Comparison of ENCODE assay signal across 8 cellular contexts in the genomic region with DNA sequence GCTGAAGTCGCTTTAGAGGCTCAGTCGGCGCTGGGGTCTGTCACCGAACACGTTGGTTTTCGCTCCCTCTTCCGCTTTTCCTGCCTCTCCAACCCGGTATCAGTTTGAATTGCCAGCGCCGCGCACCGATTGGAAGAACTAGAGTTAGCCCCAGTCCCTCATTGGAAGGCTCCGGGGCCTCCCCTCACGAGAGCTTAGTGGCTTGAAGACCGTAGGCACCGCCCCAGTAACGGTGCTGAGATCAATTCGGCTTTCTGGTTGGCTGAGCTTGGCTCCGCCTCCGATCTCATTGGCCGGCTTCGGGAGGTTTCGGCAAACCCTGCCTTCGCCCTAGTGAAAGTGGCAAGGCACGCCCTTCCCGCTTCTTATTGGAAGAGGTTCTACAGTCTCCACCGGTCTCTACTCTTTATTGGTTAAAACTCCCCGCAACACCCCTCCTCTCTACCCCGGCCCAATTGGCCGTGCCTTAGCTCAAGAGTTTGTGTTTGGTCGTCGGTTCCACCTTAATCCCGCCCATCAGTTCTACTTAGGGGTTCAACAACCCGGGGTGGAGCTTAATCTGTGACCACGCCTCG. TPM values are rescaled to one million over a fixed set of nuclear protein-coding genes. Genes with fewer than 3 reads are reported as not detected.
A peak's percentile ranks its signal among the peaks of the same experiment; 100 is the strongest.
DNase-seq lines count a peak whose midpoint lies in the region; ATAC-seq and TF ChIP-seq lines count a peak whose summit lies in the region.
"Not testable (repeated sequence)": the region's sequence is repeated elsewhere in the genome, so short reads cannot be mapped to it uniquely, and the experiment has no call there.

A gene (minus strand): TSS at position 51 of the 575 bp plus-strand sequence. CDS start 814 bp downstream, outside the sequence.

- not testable (repeated sequence) for H3K79me2 ChIP-seq in PC-3 (ENCODE audit: low read length)

- H3K36me3 ChIP-seq in KOPT-K1 (ENCODE audit: insufficient read depth, low read length); PC-3 (ENCODE audit: low read depth, low read length): not testable (repeated sequence)

- H4K20me1 ChIP-seq in PC-3 (ENCODE audit: low read length) = not testable (repeated sequence)

- intact Hi-C loops in PC-3 (cut with micrococcal nuclease) = not testable (repeated sequence)

- 0 out of 2 replicates have a peak within 1 kb of the TSS, but pooled peaks have one; percentile 54 for H2AFZ ChIP-seq in PC-3 (ENCODE audit: low read length)

- H3K4me3 ChIP-seq in PC-3 (ENCODE audit: low read length) (peak within 1 kb of the TSS; percentile 64), epithelial cell of esophagus (ENCODE audit: low read length) (peak within 1 kb of the TSS; percentile 43)

- H3K9me3 ChIP-seq in KOPT-K1 (ENCODE audit: insufficient read depth, low read length, poor library complexity, severe bottlenecking); PC-3 (ENCODE audit: low read length): not testable (repeated sequence)

- H3F3A ChIP-seq in PC-3 (ENCODE audit: low read length, unreplicated experiment) = not testable (repeated sequence)

- H3K9me2 ChIP-seq in PC-3 (replicated peaks; ENCODE audit: low read length) = not testable (repeated sequence)

- TF ChIP-seq CTCF in PC-3 (conservative IDR thresholded peaks at IDR 0.05; ENCODE audit: low read depth, low read length); epithelial cell of esophagus (IDR thresholded peaks at IDR 0.05; ENCODE audit: insufficient read depth, low read depth, low read length, missing control alignments): not testable (repeated sequence)

- BruUV-seq in PC-3 (replicated peaks; lab: Mats Ljungman, UMichigan) = not testable (repeated sequence)

- H3K27ac ChIP-seq in KOPT-K1 (ENCODE audit: low read depth, low read length, poor library complexity, severe bottlenecking) = peak within 1 kb of the TSS; percentile 51
- H3K27ac ChIP-seq in PC-3 (ENCODE audit: low read length) = not testable (repeated sequence)

- CTCF ChIA-PET in PC-3 (lab: Charles Lee) = not testable (repeated sequence)

- H3K27me3 ChIP-seq in PC-3 (ENCODE audit: low read length) = not testable (repeated sequence)

- H3K9ac ChIP-seq in PC-3 (ENCODE audit: low read length) = 0 out of 2 replicates have a peak within 1 kb of the TSS, but pooled peaks have one; percentile 27

- DNase-seq in DMS153 (lab: John Stamatoyannopoulos, UW) = peak; percentile 100
- peak; percentile 94 for DNase-seq in GOT3 (lab: John Stamatoyannopoulos, UW)
- peak; percentile 100 for DNase-seq in PC-3
- DNase-seq in activated T-cell treated with anti-CD3 and anti-CD28 coated beads for 24 hours (ENCODE audit: low read depth) = peak; percentile 95
- peak; percentile 100 for DNase-seq in epithelial cell of esophagus (ENCODE audit: low read depth)
- peak; percentile 99 for DNase-seq in mucosa of gallbladder (ENCODE audit: low spot score)
- peak; percentile 82 to 94 for DNase-seq in stimulated activated CD8-positive, alpha-beta memory T cell treated with anti-CD3 and anti-CD28 coated beads, Interleukin-2, amount 100 ng/mL, for 48 hours (ENCODE audit: low read depth in 2 of 2)

- POLR2A ChIA-PET in PC-3 (lab: Charles Lee; ENCODE audit: unreplicated experiment) = not testable (repeated sequence)

- not testable (repeated sequence) for H3K4me1 ChIP-seq in PC-3 (ENCODE audit: insufficient read depth, low read length)

- peak; percentile 80 for ATAC-seq in PC-3

- peak within 1 kb of the TSS; percentile 63 for H3K4me2 ChIP-seq in PC-3 (ENCODE audit: low read length)

RNA-seq across cellular contexts. Expression of the gene that starts here (rescaled TPM):
- total RNA-seq in PC-3 (2014; rRNA removed) (18.6 and 20.2 TPM in 2 replicates), mucosa of gallbladder (2.0 TPM)
